In the genomic region with DNA sequence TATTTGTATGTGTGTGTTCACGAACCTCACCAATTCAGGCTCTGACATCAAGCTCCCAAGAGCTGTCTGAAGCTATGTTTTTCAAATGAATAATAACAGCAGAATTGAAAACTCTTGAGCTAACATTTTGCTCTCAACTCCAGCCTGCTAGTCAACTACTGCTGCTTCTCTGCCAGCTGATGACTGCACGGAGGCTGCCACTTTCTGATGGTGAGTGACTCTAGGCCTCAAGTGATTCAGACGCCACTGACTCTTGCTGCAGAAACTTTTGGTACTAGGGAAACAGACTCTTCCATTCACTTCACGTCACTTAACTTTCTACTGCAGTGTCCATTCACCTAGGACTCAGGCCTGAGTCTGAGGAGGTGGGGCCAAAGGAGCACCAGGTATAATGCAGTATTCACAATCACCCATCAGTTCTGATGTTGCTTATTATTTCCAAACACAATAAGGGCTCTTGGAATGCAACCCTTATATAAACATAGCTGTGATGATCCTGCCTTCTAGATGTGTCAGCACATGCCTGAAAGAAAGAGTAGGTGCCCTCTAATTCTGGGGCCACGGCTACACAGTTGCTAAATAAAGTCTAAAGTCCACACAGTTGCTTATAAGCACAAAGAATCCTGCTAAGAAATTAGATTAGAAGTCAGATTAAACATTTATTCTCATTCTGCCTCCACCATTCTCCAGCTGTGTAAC, we compare ENCODE assay signal across 2 cellular contexts.
TF ChIP-seq lines count a peak whose summit lies in the region.

No MANE protein-coding gene starts in this region.

TF ChIP-seq in SK-N-SH, 30 proteins besides CTCF, POLR2A, EP300 and RAD21:
- TF ChIP-seq FOXM1 (IDR thresholded peaks at IDR 0.05; ENCODE audit: low read depth) (no peak), RXRA (IDR thresholded peaks at IDR 0.05; ENCODE audit: borderline replicate concordance, low read depth) (no peak), YY1 (IDR thresholded peaks at IDR 0.05; ENCODE audit: low read depth) (no peak), RFX5 (IDR thresholded peaks at IDR 0.05; ENCODE audit: low read length) (no peak), EZH2phosphoT487 (IDR thresholded peaks at IDR 0.05; ENCODE audit: borderline replicate concordance, low read depth) (no peak), TCF12 (IDR thresholded peaks at IDR 0.05) (no peak), GATA2 (CRISPR knock-in tag; IDR thresholded peaks at IDR 0.05) (no peak), TAF1 (IDR thresholded peaks at IDR 0.05; ENCODE audit: borderline replicate concordance, low read depth, low read length) (no peak), NRF1 (IDR thresholded peaks at IDR 0.05; ENCODE audit: low read depth, low read length) (no peak), FOXJ3 (CRISPR knock-in tag; IDR thresholded peaks at IDR 0.05) (no peak), FOSL2 (IDR thresholded peaks at IDR 0.05; ENCODE audit: borderline replicate concordance, low read depth) (no peak), RCOR1 (IDR thresholded peaks at IDR 0.05; ENCODE audit: low read length) (no peak), GABPA (IDR thresholded peaks at IDR 0.05; ENCODE audit: low read depth) (no peak)
- TF ChIP-seq, protein P1, sequence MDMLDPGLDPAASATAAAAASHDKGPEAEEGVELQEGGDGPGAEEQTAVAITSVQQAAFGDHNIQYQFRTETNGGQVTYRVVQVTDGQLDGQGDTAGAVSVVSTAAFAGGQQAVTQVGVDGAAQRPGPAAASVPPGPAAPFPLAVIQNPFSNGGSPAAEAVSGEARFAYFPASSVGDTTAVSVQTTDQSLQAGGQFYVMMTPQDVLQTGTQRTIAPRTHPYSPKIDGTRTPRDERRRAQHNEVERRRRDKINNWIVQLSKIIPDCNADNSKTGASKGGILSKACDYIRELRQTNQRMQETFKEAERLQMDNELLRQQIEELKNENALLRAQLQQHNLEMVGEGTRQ (IDR thresholded peaks at IDR 0.05; ENCODE audit: borderline replicate concordance, low read depth, low read length), result no peak
- TF ChIP-seq, protein P2, sequence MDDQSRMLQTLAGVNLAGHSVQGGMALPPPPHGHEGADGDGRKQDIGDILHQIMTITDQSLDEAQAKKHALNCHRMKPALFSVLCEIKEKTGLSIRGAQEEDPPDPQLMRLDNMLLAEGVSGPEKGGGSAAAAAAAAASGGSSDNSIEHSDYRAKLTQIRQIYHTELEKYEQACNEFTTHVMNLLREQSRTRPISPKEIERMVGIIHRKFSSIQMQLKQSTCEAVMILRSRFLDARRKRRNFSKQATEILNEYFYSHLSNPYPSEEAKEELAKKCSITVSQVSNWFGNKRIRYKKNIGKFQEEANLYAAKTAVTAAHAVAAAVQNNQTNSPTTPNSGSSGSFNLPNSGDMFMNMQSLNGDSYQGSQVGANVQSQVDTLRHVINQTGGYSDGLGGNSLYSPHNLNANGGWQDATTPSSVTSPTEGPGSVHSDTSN (IDR thresholded peaks at IDR 0.05), result no peak
- TF ChIP-seq, protein P3, sequence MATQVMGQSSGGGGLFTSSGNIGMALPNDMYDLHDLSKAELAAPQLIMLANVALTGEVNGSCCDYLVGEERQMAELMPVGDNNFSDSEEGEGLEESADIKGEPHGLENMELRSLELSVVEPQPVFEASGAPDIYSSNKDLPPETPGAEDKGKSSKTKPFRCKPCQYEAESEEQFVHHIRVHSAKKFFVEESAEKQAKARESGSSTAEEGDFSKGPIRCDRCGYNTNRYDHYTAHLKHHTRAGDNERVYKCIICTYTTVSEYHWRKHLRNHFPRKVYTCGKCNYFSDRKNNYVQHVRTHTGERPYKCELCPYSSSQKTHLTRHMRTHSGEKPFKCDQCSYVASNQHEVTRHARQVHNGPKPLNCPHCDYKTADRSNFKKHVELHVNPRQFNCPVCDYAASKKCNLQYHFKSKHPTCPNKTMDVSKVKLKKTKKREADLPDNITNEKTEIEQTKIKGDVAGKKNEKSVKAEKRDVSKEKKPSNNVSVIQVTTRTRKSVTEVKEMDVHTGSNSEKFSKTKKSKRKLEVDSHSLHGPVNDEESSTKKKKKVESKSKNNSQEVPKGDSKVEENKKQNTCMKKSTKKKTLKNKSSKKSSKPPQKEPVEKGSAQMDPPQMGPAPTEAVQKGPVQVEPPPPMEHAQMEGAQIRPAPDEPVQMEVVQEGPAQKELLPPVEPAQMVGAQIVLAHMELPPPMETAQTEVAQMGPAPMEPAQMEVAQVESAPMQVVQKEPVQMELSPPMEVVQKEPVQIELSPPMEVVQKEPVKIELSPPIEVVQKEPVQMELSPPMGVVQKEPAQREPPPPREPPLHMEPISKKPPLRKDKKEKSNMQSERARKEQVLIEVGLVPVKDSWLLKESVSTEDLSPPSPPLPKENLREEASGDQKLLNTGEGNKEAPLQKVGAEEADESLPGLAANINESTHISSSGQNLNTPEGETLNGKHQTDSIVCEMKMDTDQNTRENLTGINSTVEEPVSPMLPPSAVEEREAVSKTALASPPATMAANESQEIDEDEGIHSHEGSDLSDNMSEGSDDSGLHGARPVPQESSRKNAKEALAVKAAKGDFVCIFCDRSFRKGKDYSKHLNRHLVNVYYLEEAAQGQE (IDR thresholded peaks at IDR 0.05; ENCODE audit: low read depth, low read length), result no peak
- TF ChIP-seq, protein P4, sequence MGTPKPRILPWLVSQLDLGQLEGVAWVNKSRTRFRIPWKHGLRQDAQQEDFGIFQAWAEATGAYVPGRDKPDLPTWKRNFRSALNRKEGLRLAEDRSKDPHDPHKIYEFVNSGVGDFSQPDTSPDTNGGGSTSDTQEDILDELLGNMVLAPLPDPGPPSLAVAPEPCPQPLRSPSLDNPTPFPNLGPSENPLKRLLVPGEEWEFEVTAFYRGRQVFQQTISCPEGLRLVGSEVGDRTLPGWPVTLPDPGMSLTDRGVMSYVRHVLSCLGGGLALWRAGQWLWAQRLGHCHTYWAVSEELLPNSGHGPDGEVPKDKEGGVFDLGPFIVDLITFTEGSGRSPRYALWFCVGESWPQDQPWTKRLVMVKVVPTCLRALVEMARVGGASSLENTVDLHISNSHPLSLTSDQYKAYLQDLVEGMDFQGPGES (IDR thresholded peaks at IDR 0.05; ENCODE audit: low read depth, low read length), result no peak
- TF ChIP-seq, protein P5, sequence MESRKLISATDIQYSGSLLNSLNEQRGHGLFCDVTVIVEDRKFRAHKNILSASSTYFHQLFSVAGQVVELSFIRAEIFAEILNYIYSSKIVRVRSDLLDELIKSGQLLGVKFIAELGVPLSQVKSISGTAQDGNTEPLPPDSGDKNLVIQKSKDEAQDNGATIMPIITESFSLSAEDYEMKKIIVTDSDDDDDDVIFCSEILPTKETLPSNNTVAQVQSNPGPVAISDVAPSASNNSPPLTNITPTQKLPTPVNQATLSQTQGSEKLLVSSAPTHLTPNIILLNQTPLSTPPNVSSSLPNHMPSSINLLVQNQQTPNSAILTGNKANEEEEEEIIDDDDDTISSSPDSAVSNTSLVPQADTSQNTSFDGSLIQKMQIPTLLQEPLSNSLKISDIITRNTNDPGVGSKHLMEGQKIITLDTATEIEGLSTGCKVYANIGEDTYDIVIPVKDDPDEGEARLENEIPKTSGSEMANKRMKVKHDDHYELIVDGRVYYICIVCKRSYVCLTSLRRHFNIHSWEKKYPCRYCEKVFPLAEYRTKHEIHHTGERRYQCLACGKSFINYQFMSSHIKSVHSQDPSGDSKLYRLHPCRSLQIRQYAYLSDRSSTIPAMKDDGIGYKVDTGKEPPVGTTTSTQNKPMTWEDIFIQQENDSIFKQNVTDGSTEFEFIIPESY (IDR thresholded peaks at IDR 0.05; ENCODE audit: borderline replicate concordance, low read depth), result no peak

TF ChIP-seq in HepG2, 621 proteins besides CTCF, POLR2A, EP300 and RAD21:
- TF ChIP-seq, protein P6, sequence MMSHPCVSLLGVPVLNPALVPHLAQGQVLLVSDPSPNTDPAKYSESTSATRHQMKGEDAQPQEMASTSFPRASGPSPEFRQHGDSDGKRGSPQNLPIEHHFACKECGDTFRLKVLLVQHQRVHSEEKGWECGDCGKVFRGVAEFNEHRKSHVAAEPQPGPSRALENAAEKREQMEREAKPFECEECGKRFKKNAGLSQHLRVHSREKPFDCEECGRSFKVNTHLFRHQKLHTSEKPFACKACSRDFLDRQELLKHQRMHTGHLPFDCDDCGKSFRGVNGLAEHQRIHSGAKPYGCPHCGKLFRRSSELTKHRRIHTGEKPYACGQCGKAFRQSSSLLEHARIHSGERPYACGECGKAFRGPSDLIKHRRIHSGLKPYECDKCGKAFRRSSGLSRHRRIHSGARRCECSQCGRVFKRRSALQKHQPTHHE (CRISPR knock-in tag; IDR thresholded peaks at IDR 0.05; ENCODE audit: borderline replicate concordance), result no peak
- TF ChIP-seq HHEX (CRISPR knock-in tag; IDR thresholded peaks at IDR 0.05), result no peak
- no peak for TF ChIP-seq HMGA1 (CRISPR knock-in tag; conservative IDR thresholded peaks at IDR 0.05)
- TF ChIP-seq MTA3 (CRISPR knock-in tag; IDR thresholded peaks at IDR 0.05), result no peak
- no peak for TF ChIP-seq ZNF205 (CRISPR knock-in tag; IDR thresholded peaks at IDR 0.05)
- TF ChIP-seq RARG (CRISPR knock-in tag; IDR thresholded peaks at IDR 0.05; ENCODE audit: low read depth), result no peak
- no peak for TF ChIP-seq KDM5B (CRISPR knock-in tag; IDR thresholded peaks at IDR 0.05; ENCODE audit: borderline replicate concordance)
- no peak for TF ChIP-seq ZKSCAN5 (CRISPR knock-in tag; IDR thresholded peaks at IDR 0.05)
- TF ChIP-seq, protein P7, sequence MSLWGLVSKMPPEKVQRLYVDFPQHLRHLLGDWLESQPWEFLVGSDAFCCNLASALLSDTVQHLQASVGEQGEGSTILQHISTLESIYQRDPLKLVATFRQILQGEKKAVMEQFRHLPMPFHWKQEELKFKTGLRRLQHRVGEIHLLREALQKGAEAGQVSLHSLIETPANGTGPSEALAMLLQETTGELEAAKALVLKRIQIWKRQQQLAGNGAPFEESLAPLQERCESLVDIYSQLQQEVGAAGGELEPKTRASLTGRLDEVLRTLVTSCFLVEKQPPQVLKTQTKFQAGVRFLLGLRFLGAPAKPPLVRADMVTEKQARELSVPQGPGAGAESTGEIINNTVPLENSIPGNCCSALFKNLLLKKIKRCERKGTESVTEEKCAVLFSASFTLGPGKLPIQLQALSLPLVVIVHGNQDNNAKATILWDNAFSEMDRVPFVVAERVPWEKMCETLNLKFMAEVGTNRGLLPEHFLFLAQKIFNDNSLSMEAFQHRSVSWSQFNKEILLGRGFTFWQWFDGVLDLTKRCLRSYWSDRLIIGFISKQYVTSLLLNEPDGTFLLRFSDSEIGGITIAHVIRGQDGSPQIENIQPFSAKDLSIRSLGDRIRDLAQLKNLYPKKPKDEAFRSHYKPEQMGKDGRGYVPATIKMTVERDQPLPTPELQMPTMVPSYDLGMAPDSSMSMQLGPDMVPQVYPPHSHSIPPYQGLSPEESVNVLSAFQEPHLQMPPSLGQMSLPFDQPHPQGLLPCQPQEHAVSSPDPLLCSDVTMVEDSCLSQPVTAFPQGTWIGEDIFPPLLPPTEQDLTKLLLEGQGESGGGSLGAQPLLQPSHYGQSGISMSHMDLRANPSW (CRISPR knock-in tag; IDR thresholded peaks at IDR 0.05; ENCODE audit: borderline replicate concordance), result no peak
- TF ChIP-seq ZBTB1 (CRISPR knock-in tag; IDR thresholded peaks at IDR 0.05; ENCODE audit: borderline replicate concordance), result no peak
- TF ChIP-seq RBM39 (IDR thresholded peaks at IDR 0.05; ENCODE audit: low read depth, low read length, poor library complexity, severe bottlenecking), result no peak
- no peak for TF ChIP-seq HMG20B (CRISPR knock-in tag; conservative IDR thresholded peaks at IDR 0.05)
- TF ChIP-seq, protein P8, sequence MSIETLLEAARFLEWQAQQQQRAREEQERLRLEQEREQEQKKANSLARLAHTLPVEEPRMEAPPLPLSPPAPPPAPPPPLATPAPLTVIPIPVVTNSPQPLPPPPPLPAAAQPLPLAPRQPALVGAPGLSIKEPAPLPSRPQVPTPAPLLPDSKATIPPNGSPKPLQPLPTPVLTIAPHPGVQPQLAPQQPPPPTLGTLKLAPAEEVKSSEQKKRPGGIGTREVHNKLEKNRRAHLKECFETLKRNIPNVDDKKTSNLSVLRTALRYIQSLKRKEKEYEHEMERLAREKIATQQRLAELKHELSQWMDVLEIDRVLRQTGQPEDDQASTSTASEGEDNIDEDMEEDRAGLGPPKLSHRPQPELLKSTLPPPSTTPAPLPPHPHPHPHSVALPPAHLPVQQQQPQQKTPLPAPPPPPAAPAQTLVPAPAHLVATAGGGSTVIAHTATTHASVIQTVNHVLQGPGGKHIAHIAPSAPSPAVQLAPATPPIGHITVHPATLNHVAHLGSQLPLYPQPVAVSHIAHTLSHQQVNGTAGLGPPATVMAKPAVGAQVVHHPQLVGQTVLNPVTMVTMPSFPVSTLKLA (IDR thresholded peaks at IDR 0.05), result no peak
- no peak for TF ChIP-seq GATAD2A (CRISPR knock-in tag; IDR thresholded peaks at IDR 0.05)
- TF ChIP-seq NFKB2 (CRISPR knock-in tag; IDR thresholded peaks at IDR 0.05; ENCODE audit: borderline replicate concordance), result no peak
- no peak for TF ChIP-seq ZNF121 (CRISPR knock-in tag; IDR thresholded peaks at IDR 0.05)
